ENCODE assay signal across 9 cellular contexts in genomic region chr5:40405230-40405629, GRCh38.
DNase-seq lines count a peak whose midpoint lies in the region; ATAC-seq and TF ChIP-seq lines count a peak whose summit lies in the region.
"Had no signal": no experiment of that assay in that cellular context is flagged by ENCODE, and none has a peak within 500 bp of the region (broad histone marks: within the 10 kb centered on the region; RNA-seq: fewer than 3 reads in every experiment).

No MANE protein-coding gene starts in this region.

- no peaks in the 10 kb centered on the region for H3K27me3 ChIP-seq in thymus (ENCODE audit: control insufficient read depth, insufficient read depth)
- no peaks in the 10 kb centered on the region for H3K27me3 ChIP-seq in tibial artery

- CTCF ChIA-PET in activated naive CD4-positive, alpha-beta T cell treated with anti-CD3 and anti-CD28 coated beads for 36 hours (lab: Charles Lee) = interaction anchor here (0.6 to 2.8 kb wide), 14 partner anchors 11 to 857 kb away, joined by 3 to 17 read pairs (median 3); no protein-coding TSS in a partner anchor
- CTCF ChIA-PET in activated CD4-positive, alpha-beta memory T cell treated with anti-CD3 and anti-CD28 coated beads, Interleukin-2, amount 10 ng/mL, durations not matched to agents 7 days and 5 days (lab: Charles Lee) = interaction anchor here (0.6 to 2.8 kb wide), 8 partner anchors 16 to 284 kb away, joined by 3 to 11 read pairs (median 4); partner anchors contain the start of gene PTGER4

- H3K36me3 ChIP-seq in thymus (ENCODE audit: control insufficient read depth, insufficient read depth) (no peaks in the 10 kb centered on the region), tibial artery (no peaks in the 10 kb centered on the region)

- H3K27me3 Mint-ChIP-seq in activated naive CD4-positive, alpha-beta T cell treated with anti-CD3 and anti-CD28 coated beads for 36 hours (ENCODE audit: low read depth) = no peaks in the 10 kb centered on the region
- H3K27me3 Mint-ChIP-seq in activated CD4-positive, alpha-beta memory T cell treated with anti-CD3 and anti-CD28 coated beads, Interleukin-2, amount 10 ng/mL, durations not matched to agents 7 days and 5 days = no peaks in the 10 kb centered on the region

- H3K4me1 ChIP-seq in thymus (ENCODE audit: control insufficient read depth, insufficient read depth, low read length) = peaks cover 18% of the 10 kb centered on the region
- peaks cover 0 to under 1% (median 0%) of the 10 kb centered on the region in 4 donors for H3K4me1 ChIP-seq in tibial artery

- no peak for DNase-seq in activated naive CD4-positive, alpha-beta T cell treated with anti-CD3 and anti-CD28 coated beads for 36 hours
- DNase-seq in activated naive CD4-positive, alpha-beta T cell treated with anti-CD3 and anti-CD28 coated beads, Interleukin-2, amount 50 U/mL, for 16 hours = no peak
- no peak for DNase-seq in activated CD4-positive, alpha-beta memory T cell treated with anti-CD3 and anti-CD28 coated beads, Interleukin-2, amount 10 ng/mL, durations not matched to agents 7 days and 5 days
- DNase-seq in left ventricle myocardium superior (no peak), NCI-H526 (lab: John Stamatoyannopoulos, UW) (no peak), tibial artery (no peak), HK-2 (ENCODE audit: unreplicated experiment) (no peak)
- DNase-seq: stimulated activated CD8-positive, alpha-beta memory T cell treated with anti-CD3 and anti-CD28 coated beads, Interleukin-4, amount 100 ng/mL, for 48 hours had no signal

- POLR2A ChIA-PET in activated CD4-positive, alpha-beta memory T cell treated with anti-CD3 and anti-CD28 coated beads, Interleukin-2, amount 10 ng/mL, durations not matched to agents 7 days and 5 days (lab: Charles Lee) = interaction anchor here (0.6 to 9.8 kb wide), 16 partner anchors 16 to 284 kb away, joined by 3 to 145 read pairs (median 6); partner anchors contain the start of gene PTGER4

- H3K27ac ChIP-seq in thymus (ENCODE audit: low read depth) = peak overlapping the region; percentile 1
- no peak overlapping the region for H3K27ac ChIP-seq in tibial artery

- intact Hi-C loops in activated naive CD4-positive, alpha-beta T cell treated with anti-CD3 and anti-CD28 coated beads for 36 hours (cut with micrococcal nuclease) = loop anchor here (5.0 kb wide), 1 partner anchor 1193 kb away; no protein-coding TSS in a partner anchor
- intact Hi-C loops in left ventricle myocardium superior (cut with micrococcal nuclease) (no loop called here), tibial artery (cut with DNase I; ENCODE audit: low total_unique reads) (no loop called here)

- peaks cover 13% of the 10 kb centered on the region for H3K36me3 Mint-ChIP-seq in activated naive CD4-positive, alpha-beta T cell treated with anti-CD3 and anti-CD28 coated beads for 36 hours (ENCODE audit: low read depth)
- peaks cover 14% of the 10 kb centered on the region for H3K36me3 Mint-ChIP-seq in activated CD4-positive, alpha-beta memory T cell treated with anti-CD3 and anti-CD28 coated beads, Interleukin-2, amount 10 ng/mL, durations not matched to agents 7 days and 5 days (ENCODE audit: low read depth)

- H3K9me3 ChIP-seq in thymus (ENCODE audit: control insufficient read depth) (no peaks in the 10 kb centered on the region), tibial artery (no peaks in the 10 kb centered on the region)

- H3K4me3 Mint-ChIP-seq in activated naive CD4-positive, alpha-beta T cell treated with anti-CD3 and anti-CD28 coated beads for 36 hours = peak overlapping the region; percentile 34
- H3K4me3 Mint-ChIP-seq in activated CD4-positive, alpha-beta memory T cell treated with anti-CD3 and anti-CD28 coated beads, Interleukin-2, amount 10 ng/mL, durations not matched to agents 7 days and 5 days = peak overlapping the region; percentile 9

- no peaks in the 10 kb centered on the region for H3K9me3 Mint-ChIP-seq in activated naive CD4-positive, alpha-beta T cell treated with anti-CD3 and anti-CD28 coated beads for 36 hours
- no peaks in the 10 kb centered on the region for H3K9me3 Mint-ChIP-seq in activated CD4-positive, alpha-beta memory T cell treated with anti-CD3 and anti-CD28 coated beads, Interleukin-2, amount 10 ng/mL, durations not matched to agents 7 days and 5 days

- H3K4me1 Mint-ChIP-seq in activated naive CD4-positive, alpha-beta T cell treated with anti-CD3 and anti-CD28 coated beads for 36 hours (ENCODE audit: low read depth) = peaks cover 89% of the 10 kb centered on the region
- H3K4me1 Mint-ChIP-seq in activated CD4-positive, alpha-beta memory T cell treated with anti-CD3 and anti-CD28 coated beads, Interleukin-2, amount 10 ng/mL, durations not matched to agents 7 days and 5 days = peaks cover 78% of the 10 kb centered on the region

- no peak for TF ChIP-seq CTCF in tibial artery (IDR thresholded peaks at IDR 0.05)

- peak; percentile 61 for ATAC-seq in left ventricle myocardium superior

- peak overlapping the region; percentile 99 for H3K27ac Mint-ChIP-seq in activated naive CD4-positive, alpha-beta T cell treated with anti-CD3 and anti-CD28 coated beads for 36 hours
- peak overlapping the region; percentile 95 for H3K27ac Mint-ChIP-seq in activated CD4-positive, alpha-beta memory T cell treated with anti-CD3 and anti-CD28 coated beads, Interleukin-2, amount 10 ng/mL, durations not matched to agents 7 days and 5 days

- H3K4me3 ChIP-seq in thymus (ENCODE audit: low read length) = no peak overlapping the region
- no peak overlapping the region for H3K4me3 ChIP-seq in tibial artery

- WGBS in thymus = 88% methylated on average over 2 of the region's 2 CpGs
